In genomic region chr10:95560288-95561199, GRCh38 we compare ENCODE assay signal across 1 cellular context.
TF ChIP-seq lines count a peak whose summit lies in the region.

No MANE protein-coding gene starts in this region.

TF ChIP-seq in GM23338, 12 proteins besides CTCF, POLR2A, EP300 and RAD21 (continued from another document):
- TF ChIP-seq ZNF462 (CRISPR knock-in tag; IDR thresholded peaks at IDR 0.05) (no peak), ETS1 (IDR thresholded peaks at IDR 0.05) (no peak)
